1 cellular context compared by ENCODE assay signal in the genomic region with DNA sequence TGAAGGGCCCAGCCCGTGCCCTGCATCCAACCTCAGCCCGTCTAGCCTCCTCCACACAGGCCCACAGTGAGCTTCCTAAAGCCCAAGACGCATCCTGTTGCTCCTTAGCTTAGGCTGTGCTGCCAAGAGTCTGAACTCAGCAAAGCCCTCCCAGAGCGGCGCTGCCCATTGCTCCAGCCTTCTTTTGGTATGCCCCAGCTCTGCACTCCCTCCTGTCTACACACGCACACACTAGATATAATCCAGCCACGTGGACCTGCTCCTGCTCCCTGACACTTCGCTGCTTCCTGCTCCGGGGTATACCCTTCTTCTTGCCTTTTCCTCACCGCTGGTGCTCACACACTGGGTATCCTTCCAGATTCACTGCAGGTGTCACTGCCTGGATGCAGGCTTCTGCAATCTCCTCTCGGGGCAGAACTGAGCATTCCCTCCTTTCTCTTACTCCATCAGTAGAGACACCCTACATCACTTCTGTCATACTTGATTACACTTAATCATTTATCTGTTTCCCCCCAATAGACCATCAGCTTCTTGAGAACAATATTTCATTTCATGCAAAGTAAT.
TF ChIP-seq lines count a peak whose summit lies in the region.

No MANE protein-coding gene starts in this region.

TF ChIP-seq in GM23338, 12 proteins besides CTCF, POLR2A, EP300 and RAD21 (continued from another document):
- TF ChIP-seq, protein P1, sequence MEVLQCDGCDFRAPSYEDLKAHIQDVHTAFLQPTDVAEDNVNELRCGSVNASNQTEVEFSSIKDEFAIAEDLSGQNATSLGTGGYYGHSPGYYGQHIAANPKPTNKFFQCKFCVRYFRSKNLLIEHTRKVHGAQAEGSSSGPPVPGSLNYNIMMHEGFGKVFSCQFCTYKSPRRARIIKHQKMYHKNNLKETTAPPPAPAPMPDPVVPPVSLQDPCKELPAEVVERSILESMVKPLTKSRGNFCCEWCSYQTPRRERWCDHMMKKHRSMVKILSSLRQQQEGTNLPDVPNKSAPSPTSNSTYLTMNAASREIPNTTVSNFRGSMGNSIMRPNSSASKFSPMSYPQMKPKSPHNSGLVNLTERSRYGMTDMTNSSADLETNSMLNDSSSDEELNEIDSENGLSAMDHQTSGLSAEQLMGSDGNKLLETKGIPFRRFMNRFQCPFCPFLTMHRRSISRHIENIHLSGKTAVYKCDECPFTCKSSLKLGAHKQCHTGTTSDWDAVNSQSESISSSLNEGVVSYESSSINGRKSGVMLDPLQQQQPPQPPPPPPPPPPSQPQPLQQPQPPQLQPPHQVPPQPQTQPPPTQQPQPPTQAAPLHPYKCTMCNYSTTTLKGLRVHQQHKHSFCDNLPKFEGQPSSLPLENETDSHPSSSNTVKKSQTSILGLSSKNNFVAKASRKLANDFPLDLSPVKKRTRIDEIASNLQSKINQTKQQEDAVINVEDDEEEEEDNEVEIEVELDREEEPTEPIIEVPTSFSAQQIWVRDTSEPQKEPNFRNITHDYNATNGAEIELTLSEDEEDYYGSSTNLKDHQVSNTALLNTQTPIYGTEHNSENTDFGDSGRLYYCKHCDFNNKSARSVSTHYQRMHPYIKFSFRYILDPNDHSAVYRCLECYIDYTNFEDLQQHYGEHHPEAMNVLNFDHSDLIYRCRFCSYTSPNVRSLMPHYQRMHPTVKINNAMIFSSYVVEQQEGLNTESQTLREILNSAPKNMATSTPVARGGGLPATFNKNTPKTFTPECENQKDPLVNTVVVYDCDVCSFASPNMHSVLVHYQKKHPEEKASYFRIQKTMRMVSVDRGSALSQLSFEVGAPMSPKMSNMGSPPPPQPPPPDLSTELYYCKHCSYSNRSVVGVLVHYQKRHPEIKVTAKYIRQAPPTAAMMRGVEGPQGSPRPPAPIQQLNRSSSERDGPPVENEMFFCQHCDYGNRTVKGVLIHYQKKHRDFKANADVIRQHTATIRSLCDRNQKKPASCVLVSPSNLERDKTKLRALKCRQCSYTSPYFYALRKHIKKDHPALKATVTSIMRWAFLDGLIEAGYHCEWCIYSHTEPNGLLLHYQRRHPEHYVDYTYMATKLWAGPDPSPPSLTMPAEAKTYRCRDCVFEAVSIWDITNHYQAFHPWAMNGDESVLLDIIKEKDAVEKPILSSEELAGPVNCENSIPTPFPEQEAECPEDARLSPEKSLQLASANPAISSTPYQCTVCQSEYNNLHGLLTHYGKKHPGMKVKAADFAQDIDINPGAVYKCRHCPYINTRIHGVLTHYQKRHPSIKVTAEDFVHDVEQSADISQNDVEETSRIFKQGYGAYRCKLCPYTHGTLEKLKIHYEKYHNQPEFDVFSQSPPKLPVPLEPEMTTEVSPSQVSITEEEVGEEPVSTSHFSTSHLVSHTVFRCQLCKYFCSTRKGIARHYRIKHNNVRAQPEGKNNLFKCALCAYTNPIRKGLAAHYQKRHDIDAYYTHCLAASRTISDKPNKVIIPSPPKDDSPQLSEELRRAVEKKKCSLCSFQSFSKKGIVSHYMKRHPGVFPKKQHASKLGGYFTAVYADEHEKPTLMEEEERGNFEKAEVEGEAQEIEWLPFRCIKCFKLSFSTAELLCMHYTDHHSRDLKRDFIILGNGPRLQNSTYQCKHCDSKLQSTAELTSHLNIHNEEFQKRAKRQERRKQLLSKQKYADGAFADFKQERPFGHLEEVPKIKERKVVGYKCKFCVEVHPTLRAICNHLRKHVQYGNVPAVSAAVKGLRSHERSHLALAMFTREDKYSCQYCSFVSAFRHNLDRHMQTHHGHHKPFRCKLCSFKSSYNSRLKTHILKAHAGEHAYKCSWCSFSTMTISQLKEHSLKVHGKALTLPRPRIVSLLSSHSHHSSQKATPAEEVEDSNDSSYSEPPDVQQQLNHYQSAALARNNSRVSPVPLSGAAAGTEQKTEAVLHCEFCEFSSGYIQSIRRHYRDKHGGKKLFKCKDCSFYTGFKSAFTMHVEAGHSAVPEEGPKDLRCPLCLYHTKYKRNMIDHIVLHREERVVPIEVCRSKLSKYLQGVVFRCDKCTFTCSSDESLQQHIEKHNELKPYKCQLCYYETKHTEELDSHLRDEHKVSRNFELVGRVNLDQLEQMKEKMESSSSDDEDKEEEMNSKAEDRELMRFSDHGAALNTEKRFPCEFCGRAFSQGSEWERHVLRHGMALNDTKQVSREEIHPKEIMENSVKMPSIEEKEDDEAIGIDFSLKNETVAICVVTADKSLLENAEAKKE (CRISPR knock-in tag; IDR thresholded peaks at IDR 0.05) = no peak
- TF ChIP-seq, protein P2, sequence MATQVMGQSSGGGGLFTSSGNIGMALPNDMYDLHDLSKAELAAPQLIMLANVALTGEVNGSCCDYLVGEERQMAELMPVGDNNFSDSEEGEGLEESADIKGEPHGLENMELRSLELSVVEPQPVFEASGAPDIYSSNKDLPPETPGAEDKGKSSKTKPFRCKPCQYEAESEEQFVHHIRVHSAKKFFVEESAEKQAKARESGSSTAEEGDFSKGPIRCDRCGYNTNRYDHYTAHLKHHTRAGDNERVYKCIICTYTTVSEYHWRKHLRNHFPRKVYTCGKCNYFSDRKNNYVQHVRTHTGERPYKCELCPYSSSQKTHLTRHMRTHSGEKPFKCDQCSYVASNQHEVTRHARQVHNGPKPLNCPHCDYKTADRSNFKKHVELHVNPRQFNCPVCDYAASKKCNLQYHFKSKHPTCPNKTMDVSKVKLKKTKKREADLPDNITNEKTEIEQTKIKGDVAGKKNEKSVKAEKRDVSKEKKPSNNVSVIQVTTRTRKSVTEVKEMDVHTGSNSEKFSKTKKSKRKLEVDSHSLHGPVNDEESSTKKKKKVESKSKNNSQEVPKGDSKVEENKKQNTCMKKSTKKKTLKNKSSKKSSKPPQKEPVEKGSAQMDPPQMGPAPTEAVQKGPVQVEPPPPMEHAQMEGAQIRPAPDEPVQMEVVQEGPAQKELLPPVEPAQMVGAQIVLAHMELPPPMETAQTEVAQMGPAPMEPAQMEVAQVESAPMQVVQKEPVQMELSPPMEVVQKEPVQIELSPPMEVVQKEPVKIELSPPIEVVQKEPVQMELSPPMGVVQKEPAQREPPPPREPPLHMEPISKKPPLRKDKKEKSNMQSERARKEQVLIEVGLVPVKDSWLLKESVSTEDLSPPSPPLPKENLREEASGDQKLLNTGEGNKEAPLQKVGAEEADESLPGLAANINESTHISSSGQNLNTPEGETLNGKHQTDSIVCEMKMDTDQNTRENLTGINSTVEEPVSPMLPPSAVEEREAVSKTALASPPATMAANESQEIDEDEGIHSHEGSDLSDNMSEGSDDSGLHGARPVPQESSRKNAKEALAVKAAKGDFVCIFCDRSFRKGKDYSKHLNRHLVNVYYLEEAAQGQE (IDR thresholded peaks at IDR 0.05; ENCODE audit: unreplicated experiment) = no peak
- TF ChIP-seq POLR2AphosphoS5 (IDR thresholded peaks at IDR 0.05; ENCODE audit: low read depth) (no peak), ZNF114 (CRISPR knock-in tag; IDR thresholded peaks at IDR 0.05) (no peak)
